1 cellular context compared by ENCODE assay signal in the genomic region with DNA sequence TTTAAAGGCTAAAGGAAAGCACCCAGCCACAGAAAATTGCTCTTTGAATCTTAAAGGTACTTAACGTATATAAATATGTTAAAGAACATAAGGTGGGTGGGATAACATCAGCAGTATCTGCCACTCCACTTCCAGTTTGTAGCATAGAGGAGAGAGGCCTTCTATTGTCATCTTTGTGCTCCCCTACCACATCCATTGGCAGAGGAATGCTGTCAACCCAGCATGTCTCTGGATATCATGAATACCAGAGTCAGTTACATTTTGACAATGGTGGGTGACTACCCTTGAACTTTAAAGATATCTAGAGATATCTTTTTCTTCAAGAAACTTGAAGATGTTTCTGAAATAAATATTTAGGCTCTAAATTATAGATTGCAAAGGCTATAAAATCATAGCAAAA.
TF ChIP-seq lines count a peak whose summit lies in the region.

No MANE protein-coding gene starts in this region.

TF ChIP-seq in neural cell, 6 proteins besides CTCF, POLR2A, EP300 and RAD21:
- TF ChIP-seq, protein P1, sequence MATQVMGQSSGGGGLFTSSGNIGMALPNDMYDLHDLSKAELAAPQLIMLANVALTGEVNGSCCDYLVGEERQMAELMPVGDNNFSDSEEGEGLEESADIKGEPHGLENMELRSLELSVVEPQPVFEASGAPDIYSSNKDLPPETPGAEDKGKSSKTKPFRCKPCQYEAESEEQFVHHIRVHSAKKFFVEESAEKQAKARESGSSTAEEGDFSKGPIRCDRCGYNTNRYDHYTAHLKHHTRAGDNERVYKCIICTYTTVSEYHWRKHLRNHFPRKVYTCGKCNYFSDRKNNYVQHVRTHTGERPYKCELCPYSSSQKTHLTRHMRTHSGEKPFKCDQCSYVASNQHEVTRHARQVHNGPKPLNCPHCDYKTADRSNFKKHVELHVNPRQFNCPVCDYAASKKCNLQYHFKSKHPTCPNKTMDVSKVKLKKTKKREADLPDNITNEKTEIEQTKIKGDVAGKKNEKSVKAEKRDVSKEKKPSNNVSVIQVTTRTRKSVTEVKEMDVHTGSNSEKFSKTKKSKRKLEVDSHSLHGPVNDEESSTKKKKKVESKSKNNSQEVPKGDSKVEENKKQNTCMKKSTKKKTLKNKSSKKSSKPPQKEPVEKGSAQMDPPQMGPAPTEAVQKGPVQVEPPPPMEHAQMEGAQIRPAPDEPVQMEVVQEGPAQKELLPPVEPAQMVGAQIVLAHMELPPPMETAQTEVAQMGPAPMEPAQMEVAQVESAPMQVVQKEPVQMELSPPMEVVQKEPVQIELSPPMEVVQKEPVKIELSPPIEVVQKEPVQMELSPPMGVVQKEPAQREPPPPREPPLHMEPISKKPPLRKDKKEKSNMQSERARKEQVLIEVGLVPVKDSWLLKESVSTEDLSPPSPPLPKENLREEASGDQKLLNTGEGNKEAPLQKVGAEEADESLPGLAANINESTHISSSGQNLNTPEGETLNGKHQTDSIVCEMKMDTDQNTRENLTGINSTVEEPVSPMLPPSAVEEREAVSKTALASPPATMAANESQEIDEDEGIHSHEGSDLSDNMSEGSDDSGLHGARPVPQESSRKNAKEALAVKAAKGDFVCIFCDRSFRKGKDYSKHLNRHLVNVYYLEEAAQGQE (IDR thresholded peaks at IDR 0.05; ENCODE audit: borderline replicate concordance) = no peak
- TF ChIP-seq SMC3 (conservative IDR thresholded peaks at IDR 0.05; ENCODE audit: poor library complexity) (no peak), POLR2AphosphoS5 (IDR thresholded peaks at IDR 0.05) (no peak), MXI1 (conservative IDR thresholded peaks at IDR 0.05; ENCODE audit: poor library complexity, severe bottlenecking) (no peak), TAF1 (IDR thresholded peaks at IDR 0.05; ENCODE audit: low read depth) (no peak), EZH2 (IDR thresholded peaks at IDR 0.05; ENCODE audit: borderline replicate concordance, insufficient read depth, low read length, poor library complexity, severe bottlenecking) (no peak)
TF ChIP-seq in neural cell: peak in this region for 0.
